ENCODE assay signal across 20 cellular contexts in the genomic region with DNA sequence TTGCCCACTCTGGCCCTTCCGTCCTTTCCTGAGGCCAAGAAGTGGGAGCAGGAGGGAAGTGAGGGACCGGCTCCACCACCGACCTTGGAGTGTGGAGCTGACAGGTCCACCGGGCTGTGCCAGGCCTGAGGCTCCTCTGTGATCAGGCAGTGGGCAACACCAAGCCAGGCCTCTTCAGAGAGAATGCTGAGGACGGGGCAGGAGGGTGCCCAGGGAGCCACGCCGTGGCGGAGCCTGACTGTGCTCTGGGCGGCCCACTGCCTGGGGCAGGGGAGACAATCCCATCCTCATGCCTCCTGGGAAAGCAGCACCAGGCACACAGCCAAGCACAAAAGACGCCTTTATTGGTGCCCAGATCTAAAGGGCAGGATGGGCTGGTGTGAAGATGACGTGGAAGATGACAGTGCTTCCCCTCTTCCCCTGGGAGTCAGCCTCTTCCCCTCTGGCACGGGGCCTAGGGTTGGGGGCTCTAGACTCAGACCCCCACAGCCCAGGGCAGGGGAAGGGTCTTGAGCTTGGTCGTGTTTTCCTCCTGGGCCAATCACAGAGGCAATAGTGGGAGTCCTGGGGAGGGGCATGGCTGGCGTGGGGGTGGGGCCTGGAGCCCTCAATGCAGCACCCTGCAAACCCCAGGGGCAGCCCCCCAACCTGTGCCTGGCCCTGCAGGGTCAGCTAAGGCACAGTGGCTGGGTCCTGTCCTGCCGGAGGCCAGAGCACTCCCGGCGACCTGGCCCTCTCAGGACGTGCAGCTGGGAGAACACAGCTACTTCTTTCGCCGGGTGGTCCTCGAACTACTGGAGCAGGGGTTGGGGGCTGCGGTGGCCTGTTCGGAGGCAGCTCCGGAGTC. TPM values are rescaled to one million over a fixed set of nuclear protein-coding genes. Genes with fewer than 3 reads are reported as not detected.
"Had no signal": no experiment of that assay in that cellular context is flagged by ENCODE, and none has a peak within 500 bp of the region (broad histone marks: within the 10 kb centered on the region; RNA-seq: fewer than 3 reads in every experiment).

No MANE protein-coding gene starts in this region.

- H3K4me2 ChIP-seq: smooth muscle cell had no signal

- H3K4me3 ChIP-seq: cardiac muscle cell, left ventricle myocardium inferior, ovary, smooth muscle cell, thyroid gland had no signal

- DNase-seq: activated CD4-positive, alpha-beta memory T cell treated with anti-CD3 and anti-CD28 coated beads, Interleukin-2, amount 10 ng/mL, durations not matched to agents 7 days and 5 days; activated naive CD4-positive, alpha-beta T cell; activated naive CD8-positive, alpha-beta T cell treated with anti-CD3 and anti-CD28 coated beads for 36 hours; activated T-cell treated with anti-CD3 and anti-CD28 coated beads, Interleukin-2, amount 50 U/mL, for 1 hour; amniotic stem cell; foreskin fibroblast; hypothalamus; left ventricle myocardium inferior; stimulated activated CD4-positive, alpha-beta T cell treated with anti-CD3 and anti-CD28 coated beads, Interleukin-4, amount 100 ng/mL, for 24 hours; thyroid gland had no signal

- H3K36me3 ChIP-seq: ovary had no signal

- H3K27ac ChIP-seq: cardiac muscle cell, epithelial cell of prostate, left ventricle myocardium inferior, ovary, thyroid gland had no signal

- H3K27me3 ChIP-seq: cardiac muscle cell, ovary, thyroid gland had no signal

- H3K9me3 ChIP-seq: left ventricle myocardium inferior, ovary, thyroid gland had no signal

RNA-seq across cellular contexts. Expression of a gene that starts 16.2 kb away (rescaled TPM):
- total RNA-seq: cardiac muscle cell, dermis microvascular lymphatic vessel endothelial cell, left ventricle myocardium inferior, mononuclear cell, pulmonary artery endothelial cell, sciatic nerve, smooth muscle cell, ureter had no signal
- polyA plus RNA-seq: cardiac muscle cell, ovary had no signal

RNA-seq across cellular contexts. Expression of a gene that starts 21.5 kb away (rescaled TPM):
- total RNA-seq: left ventricle myocardium inferior had no signal

RNA-seq across cellular contexts. Expression of a gene that starts 22.5 kb away (rescaled TPM):
- total RNA-seq: cardiac muscle cell, left ventricle myocardium inferior, ureter, WTC11 had no signal
